Comparison of ENCODE assay signal across 2 cellular contexts in genomic region chr4:169030575-169030982, GRCh38.
A peak's percentile ranks its signal among the peaks of the same experiment; 100 is the strongest.
TF ChIP-seq lines count a peak whose summit lies in the region.

No MANE protein-coding gene starts in this region.

TF ChIP-seq in IMR-90, 13 proteins besides CTCF, POLR2A, EP300 and RAD21:
- TF ChIP-seq ELK1 (IDR thresholded peaks at IDR 0.05; ENCODE audit: borderline replicate concordance, low read depth, low read length) (no peak), MAFK (IDR thresholded peaks at IDR 0.05; ENCODE audit: low read depth, low read length) (no peak), CHD1 (IDR thresholded peaks at IDR 0.05; ENCODE audit: low read depth, low read length) (no peak), NFE2L2 (IDR thresholded peaks at IDR 0.05; ENCODE audit: low read depth, low read length) (no peak)
- TF ChIP-seq, protein P1, sequence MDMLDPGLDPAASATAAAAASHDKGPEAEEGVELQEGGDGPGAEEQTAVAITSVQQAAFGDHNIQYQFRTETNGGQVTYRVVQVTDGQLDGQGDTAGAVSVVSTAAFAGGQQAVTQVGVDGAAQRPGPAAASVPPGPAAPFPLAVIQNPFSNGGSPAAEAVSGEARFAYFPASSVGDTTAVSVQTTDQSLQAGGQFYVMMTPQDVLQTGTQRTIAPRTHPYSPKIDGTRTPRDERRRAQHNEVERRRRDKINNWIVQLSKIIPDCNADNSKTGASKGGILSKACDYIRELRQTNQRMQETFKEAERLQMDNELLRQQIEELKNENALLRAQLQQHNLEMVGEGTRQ (IDR thresholded peaks at IDR 0.05; ENCODE audit: low read depth, low read length): no peak

TF ChIP-seq in K562, 482 proteins besides CTCF, POLR2A, EP300 and RAD21 (continues in another document):
- peak; percentile 63 for TF ChIP-seq FOSL1 (tag; conservative IDR thresholded peaks at IDR 0.05)
- no peak for TF ChIP-seq HNRNPUL1 (IDR thresholded peaks at IDR 0.05; ENCODE audit: low read length)
- TF ChIP-seq MEIS2 (IDR thresholded peaks at IDR 0.05; ENCODE audit: partially characterized antibody): peak; percentile 84
- TF ChIP-seq NFATC3 (IDR thresholded peaks at IDR 0.05): no peak
- TF ChIP-seq ZNF3 (CRISPR knock-in tag; IDR thresholded peaks at IDR 0.05): no peak
- no peak for TF ChIP-seq TEAD2 (tag; IDR thresholded peaks at IDR 0.05)
- TF ChIP-seq PKNOX1 (IDR thresholded peaks at IDR 0.05): peak; percentile 55
- no peak for TF ChIP-seq CHD2 (IDR thresholded peaks at IDR 0.05; ENCODE audit: low read depth, low read length)
- TF ChIP-seq CREM (IDR thresholded peaks at IDR 0.05; ENCODE audit: low read depth): 0 out of 2 replicates have a peak, but pooled peaks have one; percentile 11
- TF ChIP-seq ZNF408 (CRISPR knock-in tag; IDR thresholded peaks at IDR 0.05; ENCODE audit: low read depth): no peak
- TF ChIP-seq ATF1 (CRISPR knock-in tag; IDR thresholded peaks at IDR 0.05): no peak
- peak; percentile 51; the same call in 1 of the 2 replicates for TF ChIP-seq ATF1 (tag; IDR thresholded peaks at IDR 0.05)
- 0 out of 2 replicates have a peak, but pooled peaks have one; percentile 28 for TF ChIP-seq SOX6 (IDR thresholded peaks at IDR 0.05)
- no peak for TF ChIP-seq ARID2 (IDR thresholded peaks at IDR 0.05)
- no peak for TF ChIP-seq ZNF780A (CRISPR knock-in tag; IDR thresholded peaks at IDR 0.05)
- no peak for TF ChIP-seq POLR2B (IDR thresholded peaks at IDR 0.05; ENCODE audit: low read depth, partially characterized antibody)
- TF ChIP-seq SRF (CRISPR knock-in tag; IDR thresholded peaks at IDR 0.05): no peak
- no peak for TF ChIP-seq SIN3A (IDR thresholded peaks at IDR 0.05; ENCODE audit: borderline replicate concordance in 2 of 2, control insufficient read depth in 1 of 2, low read depth in 2 of 2, low read length in 2 of 2)
- no peak for TF ChIP-seq SRSF1 (IDR thresholded peaks at IDR 0.05; ENCODE audit: low read depth, low read length)
- TF ChIP-seq ZNF311 (CRISPR knock-in tag; IDR thresholded peaks at IDR 0.05): no peak
- TF ChIP-seq UBTF (IDR thresholded peaks at IDR 0.05; ENCODE audit: borderline replicate concordance in 1 of 2, low read depth in 2 of 2, low read length in 2 of 2): no peak
- TF ChIP-seq CBFB (CRISPR knock-in tag; IDR thresholded peaks at IDR 0.05): no peak
- peak; percentile 27; the same call in 1 of the 2 replicates for TF ChIP-seq ATF3 (IDR thresholded peaks at IDR 0.05)
- no peak for TF ChIP-seq ATF3 (CRISPR knock-in tag; conservative IDR thresholded peaks at IDR 0.05)
- TF ChIP-seq BACH1 (tag; IDR thresholded peaks at IDR 0.05): peak; percentile 32; the same call in 1 of the 2 replicates
- TF ChIP-seq NR2C2 (CRISPR knock-in tag; IDR thresholded peaks at IDR 0.05): no peak
- no peak for TF ChIP-seq NR2C2 (tag; IDR thresholded peaks at IDR 0.05)
- TF ChIP-seq DPF2 (IDR thresholded peaks at IDR 0.05): 0 out of 2 replicates have a peak, but pooled peaks have one; percentile 17
- no peak for TF ChIP-seq SNRNP70 (optimal IDR thresholded peaks at IDR 0.05; ENCODE audit: low read depth, low read length)
- TF ChIP-seq, protein P2, sequence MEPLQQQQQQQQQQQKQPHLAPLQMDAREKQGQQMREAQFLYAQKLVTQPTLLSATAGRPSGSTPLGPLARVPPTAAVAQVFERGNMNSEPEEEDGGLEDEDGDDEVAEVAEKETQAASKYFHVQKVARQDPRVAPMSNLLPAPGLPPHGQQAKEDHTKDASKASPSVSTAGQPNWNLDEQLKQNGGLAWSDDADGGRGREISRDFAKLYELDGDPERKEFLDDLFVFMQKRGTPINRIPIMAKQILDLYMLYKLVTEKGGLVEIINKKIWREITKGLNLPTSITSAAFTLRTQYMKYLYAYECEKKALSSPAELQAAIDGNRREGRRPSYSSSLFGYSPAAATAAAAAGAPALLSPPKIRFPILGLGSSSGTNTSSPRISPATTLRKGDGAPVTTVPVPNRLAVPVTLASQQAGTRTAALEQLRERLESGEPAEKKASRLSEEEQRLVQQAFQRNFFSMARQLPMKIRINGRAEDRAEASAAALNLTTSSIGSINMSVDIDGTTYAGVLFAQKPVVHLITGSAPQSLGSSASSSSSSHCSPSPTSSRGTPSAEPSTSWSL (CRISPR knock-in tag; IDR thresholded peaks at IDR 0.05; ENCODE audit: borderline replicate concordance): no peak
- TF ChIP-seq ZNF57 (CRISPR knock-in tag; IDR thresholded peaks at IDR 0.05): no peak
- no peak for TF ChIP-seq OTX1 (CRISPR knock-in tag; IDR thresholded peaks at IDR 0.05)
- TF ChIP-seq, protein P3, sequence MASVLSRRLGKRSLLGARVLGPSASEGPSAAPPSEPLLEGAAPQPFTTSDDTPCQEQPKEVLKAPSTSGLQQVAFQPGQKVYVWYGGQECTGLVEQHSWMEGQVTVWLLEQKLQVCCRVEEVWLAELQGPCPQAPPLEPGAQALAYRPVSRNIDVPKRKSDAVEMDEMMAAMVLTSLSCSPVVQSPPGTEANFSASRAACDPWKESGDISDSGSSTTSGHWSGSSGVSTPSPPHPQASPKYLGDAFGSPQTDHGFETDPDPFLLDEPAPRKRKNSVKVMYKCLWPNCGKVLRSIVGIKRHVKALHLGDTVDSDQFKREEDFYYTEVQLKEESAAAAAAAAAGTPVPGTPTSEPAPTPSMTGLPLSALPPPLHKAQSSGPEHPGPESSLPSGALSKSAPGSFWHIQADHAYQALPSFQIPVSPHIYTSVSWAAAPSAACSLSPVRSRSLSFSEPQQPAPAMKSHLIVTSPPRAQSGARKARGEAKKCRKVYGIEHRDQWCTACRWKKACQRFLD (CRISPR knock-in tag; IDR thresholded peaks at IDR 0.05): no peak
- TF ChIP-seq ZNF23 (CRISPR knock-in tag; IDR thresholded peaks at IDR 0.05): no peak
- no peak for TF ChIP-seq FOS (IDR thresholded peaks at IDR 0.05; ENCODE audit: extremely low read depth, insufficient read length)
- TF ChIP-seq PBX2 (CRISPR knock-in tag; IDR thresholded peaks at IDR 0.05; ENCODE audit: low read depth): no peak
- peak; percentile 79 for TF ChIP-seq PBX2 (tag; conservative IDR thresholded peaks at IDR 0.05; ENCODE audit: low read depth)
- no peak for TF ChIP-seq ZNF699 (CRISPR knock-in tag; IDR thresholded peaks at IDR 0.05; ENCODE audit: insufficient replicate concordance)
- 0 out of 2 replicates have a peak, but pooled peaks have one; percentile 20 for TF ChIP-seq GABPA (tag; conservative IDR thresholded peaks at IDR 0.05; ENCODE audit: low read depth)
- TF ChIP-seq RERE (CRISPR knock-in tag; IDR thresholded peaks at IDR 0.05; ENCODE audit: borderline replicate concordance): no peak
- TF ChIP-seq MECOM (CRISPR knock-in tag; IDR thresholded peaks at IDR 0.05): peak; percentile 92
